In genomic region chr12:111024205-111024794, GRCh38 we compare ENCODE assay signal across 8 cellular contexts.
DNase-seq lines count a peak whose midpoint lies in the region; ATAC-seq lines count a peak whose summit lies in the region.

No MANE protein-coding gene starts in this region.

- no peak for ATAC-seq in HG03439 (IDR thresholded peaks at IDR 0.05; ENCODE audit: unreplicated experiment)
- ATAC-seq in GM21360 (IDR thresholded peaks at IDR 0.05; ENCODE audit: unreplicated experiment), result no peak

- DNase-seq in DMS153 (lab: John Stamatoyannopoulos, UW), result peak; percentile 18
- peak; percentile 83 for DNase-seq in HuH-7 (ENCODE audit: low spot score)
- DNase-seq in T-helper 1 cell, result peak in 4 of 5 donors; percentile 16 to 34 (median 26)
- DNase-seq in astrocyte of the hippocampus (ENCODE audit: low read depth, low spot score), result peak; percentile 61
- peak; percentile 8 for DNase-seq in kidney glomerular epithelial cell (lab: John Stamatoyannopoulos, UW)
- DNase-seq in stimulated activated CD4-positive, alpha-beta T cell treated with anti-CD3 and anti-CD28 coated beads, TNF-alpha, amount 100 ng/mL, for 48 hours (ENCODE audit: low read depth in 3 of 3), result peak; percentile 13 to 37 (median 18)

Comparison
In these comparisons a context has a peak if more than half of its experiments do, and no peak if none do; other contexts are left out.
1. DNase-seq: peak in every context shown above with its lines; median percentile 83 in HuH-7; 61 in astrocyte of the hippocampus; 26 in T-helper 1 cell; 18 in DMS153; 18 in stimulated activated CD4-positive, alpha-beta T cell treated with anti-CD3 and anti-CD28 coated beads, TNF-alpha, amount 100 ng/mL, for 48 hours; 8 in kidney glomerular epithelial cell.